Comparison of ENCODE assay signal across 8 cellular contexts in the genomic region with DNA sequence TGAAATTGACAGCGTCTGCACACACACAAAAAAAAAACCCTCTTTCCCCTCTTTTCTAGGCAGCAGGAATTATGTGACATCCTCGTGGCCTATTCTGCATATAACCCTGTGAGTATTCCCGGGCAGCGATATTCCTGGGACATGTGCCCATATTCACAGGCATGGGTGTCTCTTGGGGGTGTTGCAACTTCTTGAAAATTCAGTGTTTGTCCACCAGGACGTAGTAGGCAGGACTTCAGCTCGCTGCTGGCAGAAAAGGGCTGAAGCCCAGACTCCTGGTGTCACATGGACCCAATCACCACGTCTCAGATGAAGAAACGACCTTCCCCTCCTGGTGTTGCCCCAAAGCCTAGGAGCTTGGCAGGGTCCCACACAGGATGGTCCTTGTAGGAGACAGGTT. TPM values are rescaled to one million over a fixed set of nuclear protein-coding genes. Genes with fewer than 3 reads are reported as not detected.
DNase-seq lines count a peak whose midpoint lies in the region; TF ChIP-seq lines count a peak whose summit lies in the region.
"Not testable (repeated sequence)": the region's sequence is repeated elsewhere in the genome, so short reads cannot be mapped to it uniquely, and the experiment has no call there.

No MANE protein-coding gene starts in this region.

- H3K27me3 ChIP-seq in H7 (ENCODE audit: control insufficient read depth, insufficient read depth, low read length); osteoblast (ENCODE audit: insufficient read depth, low read length): not testable (repeated sequence)

- H3K79me2 ChIP-seq in osteoblast (ENCODE audit: insufficient read depth, low read length), result not testable (repeated sequence)

- H3K27me3 Mint-ChIP-seq in type B pancreatic cell, result not testable (repeated sequence)

- not testable (repeated sequence) for H3K9me3 Mint-ChIP-seq in type B pancreatic cell

- H3K4me1 ChIP-seq in osteoblast (ENCODE audit: insufficient read depth, low read length), result not testable (repeated sequence)

- not testable (repeated sequence) for H2AFZ ChIP-seq in osteoblast (ENCODE audit: low read length)

- not testable (repeated sequence) for H3K4me3 Mint-ChIP-seq in type B pancreatic cell

- not testable (repeated sequence) for H3K4me1 Mint-ChIP-seq in type B pancreatic cell (ENCODE audit: unreplicated experiment)

- not testable (repeated sequence) for H4K20me1 ChIP-seq in osteoblast (ENCODE audit: insufficient read depth, low read length)

- H3K4me3 ChIP-seq in H7 (ENCODE audit: insufficient read depth, low read depth, low read length); cardiac fibroblast (replicated peaks in 1 of 2; ENCODE audit: low read depth in 2 of 2, low read length in 2 of 2); osteoblast (ENCODE audit: insufficient read depth, low read length): not testable (repeated sequence)

- H3K36me3 ChIP-seq in H7 (replicated peaks; ENCODE audit: control insufficient read depth, insufficient read depth, low read length); osteoblast (ENCODE audit: insufficient read depth, low read length): not testable (repeated sequence)

- H3K4me2 ChIP-seq in osteoblast (ENCODE audit: insufficient read depth, low read length), result not testable (repeated sequence)

- H3K9me3 ChIP-seq in osteoblast (ENCODE audit: low read depth, low read length), result not testable (repeated sequence)

- H3K27ac ChIP-seq in osteoblast (ENCODE audit: low read depth, low read length), result not testable (repeated sequence)

- H3K27ac Mint-ChIP-seq in type B pancreatic cell, result not testable (repeated sequence)

- DNase-seq in 8988T (peak; percentile 24), ELR (ENCODE audit: low read depth) (peak; percentile 20), H7 (peak; percentile 17), cardiac fibroblast (ENCODE audit: low read depth in 2 of 2) (peak; percentile 14 to 36), fibroblast of gingiva (ENCODE audit: low read depth) (peak; percentile 43), iris pigment epithelial cell (ENCODE audit: low read depth) (peak; percentile 10), osteoblast (ENCODE audit: insufficient read length, low spot score, missing footprints) (peak; percentile 77)
- not testable (repeated sequence) for DNase-seq in type B pancreatic cell (ENCODE audit: extremely low spot score, unreplicated experiment)

- TF ChIP-seq CTCF in cardiac fibroblast (IDR thresholded peaks at IDR 0.05; ENCODE audit: low read depth, low read length); osteoblast (IDR thresholded peaks at IDR 0.05; ENCODE audit: extremely low read depth, low read depth, low read length): not testable (repeated sequence)
- TF ChIP-seq CTCF in type B pancreatic cell (conservative IDR thresholded peaks at IDR 0.05), result peak; percentile 27

- H3K36me3 Mint-ChIP-seq in type B pancreatic cell, result not testable (repeated sequence)

RNA-seq across cellular contexts. Expression of a gene that starts 8.0 kb away (rescaled TPM):
- total RNA-seq in H7 (2014; rRNA removed; shearing (Covaris generic)), result 3.8 and 7.7 TPM in 2 replicates
- total RNA-seq in osteoblast (under 0.01 TPM in 1 of 2 replicates, not detected in the other), type B pancreatic cell (ENCODE audit: low replicate concordance) (0.45 and 0.46 TPM in 2 replicates)

RNA-seq across cellular contexts. Expression of a gene that starts 40.5 kb away (rescaled TPM):
- total RNA-seq in H7 (2014; rRNA removed; shearing (Covaris generic)), result 49.9 and 58.9 TPM in 2 replicates
- 39.8 and 40.7 TPM in 2 replicates for total RNA-seq in osteoblast
- 46.1 and 86.1 TPM in 2 replicates for total RNA-seq in type B pancreatic cell (ENCODE audit: low replicate concordance)

RNA-seq across cellular contexts. Expression of a gene that starts 55.9 kb away (rescaled TPM):
- 17.1 and 21.9 TPM in 2 replicates for total RNA-seq in H7 (2014; rRNA removed; shearing (Covaris generic))
- 43.0 and 56.1 TPM in 2 replicates for total RNA-seq in osteoblast
- total RNA-seq in type B pancreatic cell (ENCODE audit: low replicate concordance), result 46.4 and 53.6 TPM in 2 replicates
